Comparison of ENCODE assay signal across 1 cellular context in genomic region chr2:74735009-74735408, GRCh38.
A peak's percentile ranks its signal among the peaks of the same experiment; 100 is the strongest.
TF ChIP-seq lines count a peak whose summit lies in the region.

No MANE protein-coding gene starts in this region.

TF ChIP-seq in SK-N-SH, 30 proteins besides CTCF, POLR2A, EP300 and RAD21 (continued from another document):
- TF ChIP-seq FOSL2 (IDR thresholded peaks at IDR 0.05; ENCODE audit: borderline replicate concordance, low read depth) (no peak), CHD2 (IDR thresholded peaks at IDR 0.05; ENCODE audit: low read length, partially characterized antibody) (no peak), SIN3A (IDR thresholded peaks at IDR 0.05; ENCODE audit: borderline replicate concordance, low read depth, low read length) (no peak), GABPA (IDR thresholded peaks at IDR 0.05; ENCODE audit: low read depth) (no peak), POLR2AphosphoS5 (IDR thresholded peaks at IDR 0.05; ENCODE audit: low read depth, low read length) (no peak), PBX3 (IDR thresholded peaks at IDR 0.05) (0 out of 2 replicates have a peak, but pooled peaks have one; percentile 21), JUND (IDR thresholded peaks at IDR 0.05) (0 out of 2 replicates have a peak, but pooled peaks have one; percentile 4)
